8 cellular contexts compared by ENCODE assay signal in the genomic region with DNA sequence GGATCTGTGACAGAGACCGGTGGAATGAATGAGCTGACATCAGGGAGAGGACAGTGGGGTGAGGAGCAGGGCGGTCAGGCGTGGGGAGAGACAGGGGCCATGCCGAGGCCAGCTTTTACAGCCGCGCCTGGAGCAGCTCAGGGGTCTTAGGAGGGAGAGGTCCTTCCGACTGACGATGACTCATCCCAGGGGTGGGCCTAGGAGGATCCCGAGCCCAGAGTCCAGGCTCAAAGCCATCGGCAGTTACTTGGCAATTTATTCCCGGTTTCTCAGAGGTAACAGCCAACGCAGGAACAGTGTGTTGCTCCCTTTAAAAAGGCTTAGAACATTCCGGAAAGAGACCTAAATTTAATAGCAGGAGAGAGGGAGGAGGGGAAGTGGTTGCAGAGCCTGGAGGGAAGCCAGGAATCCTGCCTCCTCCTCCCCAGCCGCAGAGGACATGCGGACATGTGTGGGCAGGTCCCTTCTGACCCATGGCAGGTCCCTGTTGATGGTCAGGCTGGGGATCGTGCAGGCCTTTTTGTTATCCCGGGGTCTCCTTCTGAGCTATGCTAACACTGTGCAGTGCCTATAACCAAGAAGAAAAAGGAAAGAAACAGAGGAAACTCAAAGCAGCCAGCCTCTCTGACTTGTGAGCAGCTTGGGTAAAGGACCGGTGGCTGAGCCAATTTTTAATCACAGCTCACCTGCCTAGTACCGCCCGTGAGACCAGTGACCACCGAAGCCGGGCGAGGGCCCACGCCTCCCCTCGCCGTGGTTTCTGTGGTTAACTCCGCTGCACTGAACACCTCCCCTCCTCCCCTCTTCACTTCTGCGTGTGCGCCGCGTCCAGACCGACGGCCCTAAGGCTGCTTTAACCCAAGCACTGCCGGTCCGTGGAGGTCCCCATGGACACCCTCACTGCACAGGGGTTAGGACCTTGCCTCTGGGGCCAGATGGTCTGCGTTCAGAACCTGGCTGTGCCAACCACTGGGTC.
DNase-seq lines count a peak whose midpoint lies in the region; ATAC-seq and TF ChIP-seq lines count a peak whose summit lies in the region.

No MANE protein-coding gene starts in this region.

- TF ChIP-seq CTCF in GM23338 (conservative IDR thresholded peaks at IDR 0.05; ENCODE audit: low read depth in 2 of 2) (no peak), fibroblast of mammary gland (conservative IDR thresholded peaks at IDR 0.05; ENCODE audit: control insufficient read depth, insufficient read depth, low read depth, low read length) (no peak)

- 0 out of 2 replicates have a peak overlapping the region, but pooled peaks have one; percentile 10 for H2AFZ ChIP-seq in GM23338

- no peaks in the 10 kb centered on the region for H3K4me1 ChIP-seq in GM23338 (ENCODE audit: insufficient read depth)

- H3K27ac ChIP-seq in GM23338 (ENCODE audit: low read depth), result no peak overlapping the region

- no peaks in the 10 kb centered on the region for H3K9me2 ChIP-seq in GM23338 (ENCODE audit: insufficient read depth)

- H3K27me3 Mint-ChIP-seq in GM23338 (ENCODE audit: insufficient read depth, low read depth, poor library complexity), result peaks cover 1% of the 10 kb centered on the region
- peaks cover 7% of the 10 kb centered on the region for H3K27me3 Mint-ChIP-seq in activated T-helper 1 cell treated with anti-CD3 and anti-CD28 coated beads, Interleukin-12 subunit alpha, Interleukin-12 subunit beta, Interleukin-2, Interleukin-4 antibody, amounts not matched to agents 30 ng/mL and 10 ng/mL and 1 ng/mL, durations not matched to agents 14 hours and 24 hours and 36 hours (ENCODE audit: insufficient read depth)

- H3K79me2 ChIP-seq in GM23338 (replicated peaks; ENCODE audit: insufficient read depth), result no peaks in the 10 kb centered on the region

- no peaks in the 10 kb centered on the region for H3K9me3 Mint-ChIP-seq in GM23338
- H3K9me3 Mint-ChIP-seq in activated T-helper 1 cell treated with anti-CD3 and anti-CD28 coated beads, Interleukin-12 subunit alpha, Interleukin-12 subunit beta, Interleukin-2, Interleukin-4 antibody, amounts not matched to agents 30 ng/mL and 10 ng/mL and 1 ng/mL, durations not matched to agents 14 hours and 24 hours and 36 hours, result no peaks in the 10 kb centered on the region

- no peak overlapping the region for H3K27ac Mint-ChIP-seq in GM23338
- H3K27ac Mint-ChIP-seq in activated T-helper 1 cell treated with anti-CD3 and anti-CD28 coated beads, Interleukin-12 subunit alpha, Interleukin-12 subunit beta, Interleukin-2, Interleukin-4 antibody, amounts not matched to agents 30 ng/mL and 10 ng/mL and 1 ng/mL, durations not matched to agents 14 hours and 24 hours and 36 hours, result no peak overlapping the region

- no peak overlapping the region for H3K4me2 ChIP-seq in GM23338

- H3K4me3 ChIP-seq in GM23338 (no peak overlapping the region), fibroblast of mammary gland (ENCODE audit: control insufficient read depth, low read depth, low read length) (no peak overlapping the region)

- intact Hi-C loops in activated T-helper 1 cell treated with anti-CD3 and anti-CD28 coated beads, Interleukin-12 subunit alpha, Interleukin-12 subunit beta, Interleukin-2, Interleukin-4 antibody, amounts not matched to agents 30 ng/mL and 10 ng/mL and 1 ng/mL, durations not matched to agents 14 hours and 24 hours and 36 hours (cut with micrococcal nuclease), result no loop called here

- no peaks in the 10 kb centered on the region for H3K36me3 Mint-ChIP-seq in GM23338 (ENCODE audit: low read depth)
- no peaks in the 10 kb centered on the region for H3K36me3 Mint-ChIP-seq in activated T-helper 1 cell treated with anti-CD3 and anti-CD28 coated beads, Interleukin-12 subunit alpha, Interleukin-12 subunit beta, Interleukin-2, Interleukin-4 antibody, amounts not matched to agents 30 ng/mL and 10 ng/mL and 1 ng/mL, durations not matched to agents 14 hours and 24 hours and 36 hours (ENCODE audit: low read depth)

- no peaks in the 10 kb centered on the region for H3K27me3 ChIP-seq in GM23338 (ENCODE audit: insufficient read depth)

- ATAC-seq in GM23338, result no peak

- no peak overlapping the region for H3K4me3 Mint-ChIP-seq in GM23338
- no peak overlapping the region for H3K4me3 Mint-ChIP-seq in activated T-helper 1 cell treated with anti-CD3 and anti-CD28 coated beads, Interleukin-12 subunit alpha, Interleukin-12 subunit beta, Interleukin-2, Interleukin-4 antibody, amounts not matched to agents 30 ng/mL and 10 ng/mL and 1 ng/mL, durations not matched to agents 14 hours and 24 hours and 36 hours

- DNase-seq in NCI-H2029 (lab: John Stamatoyannopoulos, UW), result peak; percentile 9
- no peak for DNase-seq in NCI-H2029 treated with DMSO at 0.1 percent for 48 hours (lab: John Stamatoyannopoulos, UW)
- DNase-seq in GM23338 (ENCODE audit: low spot score), result no peak
- peak; percentile 73 for DNase-seq in RPMI7951 (ENCODE audit: low read depth)
- DNase-seq in fibroblast of mammary gland (ENCODE audit: low read depth), result peak; percentile 86
- peak; percentile 39 for DNase-seq in renal cortical epithelial cell (ENCODE audit: low read depth)
- DNase-seq in COLO668 (lab: John Stamatoyannopoulos, UW; ENCODE audit: unreplicated experiment), result no peak
- DNase-seq in activated T-helper 1 cell treated with anti-CD3 and anti-CD28 coated beads, Interleukin-12 subunit alpha, Interleukin-12 subunit beta, Interleukin-2, Interleukin-4 antibody, amounts not matched to agents 30 ng/mL and 10 ng/mL and 1 ng/mL, durations not matched to agents 14 hours and 24 hours and 36 hours (ENCODE audit: low spot score), result no peak

- H3F3A ChIP-seq in GM23338 (replicated peaks; ENCODE audit: low read depth), result no peaks in the 10 kb centered on the region

- no peaks in the 10 kb centered on the region for H3K36me3 ChIP-seq in GM23338 (ENCODE audit: insufficient read depth)

- H3K4me1 Mint-ChIP-seq in GM23338, result no peaks in the 10 kb centered on the region
- peaks cover 10% of the 10 kb centered on the region for H3K4me1 Mint-ChIP-seq in activated T-helper 1 cell treated with anti-CD3 and anti-CD28 coated beads, Interleukin-12 subunit alpha, Interleukin-12 subunit beta, Interleukin-2, Interleukin-4 antibody, amounts not matched to agents 30 ng/mL and 10 ng/mL and 1 ng/mL, durations not matched to agents 14 hours and 24 hours and 36 hours (ENCODE audit: low read depth)

- no peaks in the 10 kb centered on the region for H4K20me1 ChIP-seq in GM23338 (replicated peaks; ENCODE audit: insufficient read depth)

TF ChIP-seq in GM23338, 12 proteins besides CTCF, POLR2A, EP300 and RAD21 (continues in another document):
- TF ChIP-seq JUNB (IDR thresholded peaks at IDR 0.05; ENCODE audit: unreplicated experiment) (no peak), EZH2phosphoT487 (IDR thresholded peaks at IDR 0.05; ENCODE audit: unreplicated experiment) (no peak), POLR2AphosphoS5 (IDR thresholded peaks at IDR 0.05; ENCODE audit: low read depth) (no peak), ZNF331 (CRISPR knock-in tag; IDR thresholded peaks at IDR 0.05; ENCODE audit: low read depth) (no peak), CREB1 (CRISPR knock-in tag; IDR thresholded peaks at IDR 0.05; ENCODE audit: low read depth) (no peak), STAT1 (IDR thresholded peaks at IDR 0.05; ENCODE audit: unreplicated experiment) (no peak), ZNF114 (CRISPR knock-in tag; IDR thresholded peaks at IDR 0.05) (no peak), NANOG (IDR thresholded peaks at IDR 0.05; ENCODE audit: borderline replicate concordance) (no peak)
- TF ChIP-seq, protein P1, sequence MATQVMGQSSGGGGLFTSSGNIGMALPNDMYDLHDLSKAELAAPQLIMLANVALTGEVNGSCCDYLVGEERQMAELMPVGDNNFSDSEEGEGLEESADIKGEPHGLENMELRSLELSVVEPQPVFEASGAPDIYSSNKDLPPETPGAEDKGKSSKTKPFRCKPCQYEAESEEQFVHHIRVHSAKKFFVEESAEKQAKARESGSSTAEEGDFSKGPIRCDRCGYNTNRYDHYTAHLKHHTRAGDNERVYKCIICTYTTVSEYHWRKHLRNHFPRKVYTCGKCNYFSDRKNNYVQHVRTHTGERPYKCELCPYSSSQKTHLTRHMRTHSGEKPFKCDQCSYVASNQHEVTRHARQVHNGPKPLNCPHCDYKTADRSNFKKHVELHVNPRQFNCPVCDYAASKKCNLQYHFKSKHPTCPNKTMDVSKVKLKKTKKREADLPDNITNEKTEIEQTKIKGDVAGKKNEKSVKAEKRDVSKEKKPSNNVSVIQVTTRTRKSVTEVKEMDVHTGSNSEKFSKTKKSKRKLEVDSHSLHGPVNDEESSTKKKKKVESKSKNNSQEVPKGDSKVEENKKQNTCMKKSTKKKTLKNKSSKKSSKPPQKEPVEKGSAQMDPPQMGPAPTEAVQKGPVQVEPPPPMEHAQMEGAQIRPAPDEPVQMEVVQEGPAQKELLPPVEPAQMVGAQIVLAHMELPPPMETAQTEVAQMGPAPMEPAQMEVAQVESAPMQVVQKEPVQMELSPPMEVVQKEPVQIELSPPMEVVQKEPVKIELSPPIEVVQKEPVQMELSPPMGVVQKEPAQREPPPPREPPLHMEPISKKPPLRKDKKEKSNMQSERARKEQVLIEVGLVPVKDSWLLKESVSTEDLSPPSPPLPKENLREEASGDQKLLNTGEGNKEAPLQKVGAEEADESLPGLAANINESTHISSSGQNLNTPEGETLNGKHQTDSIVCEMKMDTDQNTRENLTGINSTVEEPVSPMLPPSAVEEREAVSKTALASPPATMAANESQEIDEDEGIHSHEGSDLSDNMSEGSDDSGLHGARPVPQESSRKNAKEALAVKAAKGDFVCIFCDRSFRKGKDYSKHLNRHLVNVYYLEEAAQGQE (IDR thresholded peaks at IDR 0.05; ENCODE audit: unreplicated experiment), result no peak

Comparison
In these comparisons a context has a peak if more than half of its experiments do, and no peak if none do; other contexts are left out.
1. DNase-seq: peak in NCI-H2029 (single experiment), RPMI7951 (single experiment), fibroblast of mammary gland (single experiment) and renal cortical epithelial cell (single experiment); none in NCI-H2029 treated with DMSO at 0.1 percent for 48 hours (single experiment), GM23338 (single experiment), COLO668 (single experiment) and activated T-helper 1 cell treated with anti-CD3 and anti-CD28 coated beads, Interleukin-12 subunit alpha, Interleukin-12 subunit beta, Interleukin-2, Interleukin-4 antibody, amounts not matched to agents 30 ng/mL and 10 ng/mL and 1 ng/mL, durations not matched to agents 14 hours and 24 hours and 36 hours (single experiment).